Comparison of ENCODE assay signal across 28 cellular contexts in the genomic region with DNA sequence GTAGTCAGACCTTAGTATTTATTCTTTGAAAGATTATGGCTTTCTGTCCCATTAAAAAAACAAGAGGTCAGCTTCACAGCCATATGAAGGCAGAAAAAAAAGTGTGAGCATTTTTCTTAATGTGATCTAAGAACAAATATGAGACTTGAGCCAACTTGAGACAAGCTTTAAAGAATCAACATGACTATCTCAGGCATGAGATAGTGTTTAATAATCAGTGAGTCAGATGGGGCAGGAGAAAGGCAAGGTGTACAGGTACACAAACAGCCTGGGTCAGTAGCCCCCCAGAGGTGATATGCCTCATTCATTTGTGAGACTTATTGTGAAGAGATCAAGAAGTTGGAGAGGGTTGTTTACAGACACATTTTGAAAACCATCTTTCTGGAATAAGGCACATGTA.
"Had no signal": no experiment of that assay in that cellular context is flagged by ENCODE, and none has a peak within 500 bp of the region (broad histone marks: within the 10 kb centered on the region; RNA-seq: fewer than 3 reads in every experiment).

No MANE protein-coding gene starts in this region.

- H3K27ac ChIP-seq: left lung, lower lobe of right lung, neural progenitor cell, neutrophil, parathyroid adenoma, right atrium auricular region, skin epidermis, stomach, thoracic aorta, tibial artery, upper lobe of right lung had no signal

- H3K4me1 Mint-ChIP-seq: immature natural killer cell; naive thymus-derived CD8-positive, alpha-beta T cell; nephron; neural progenitor cell; stimulated activated naive B cell treated with anti-CD40 and anti-IgM and Interleukin-4, amounts not matched to agents 10 μg/mL and 1 μg/mL and 100 μg/mL, for 72 hours had no signal

- H3K9ac ChIP-seq: neural progenitor cell, parathyroid adenoma had no signal

- H3K27me3 Mint-ChIP-seq: naive thymus-derived CD8-positive, alpha-beta T cell; stimulated activated naive B cell treated with anti-CD40 and anti-IgM and Interleukin-4, amounts not matched to agents 10 μg/mL and 1 μg/mL and 100 μg/mL, for 72 hours had no signal

- H3K27ac Mint-ChIP-seq: immature natural killer cell; naive thymus-derived CD8-positive, alpha-beta T cell; nephron; neural progenitor cell; stimulated activated naive B cell treated with anti-CD40 and anti-IgM and Interleukin-4, amounts not matched to agents 10 μg/mL and 1 μg/mL and 100 μg/mL, for 72 hours had no signal

- H3K36me3 ChIP-seq: neural progenitor cell, neutrophil, right atrium auricular region had no signal

- H2AFZ ChIP-seq: neural progenitor cell, parathyroid adenoma had no signal

- H3K9me3 ChIP-seq: lower lobe of right lung, neutrophil, thoracic aorta, upper lobe of right lung had no signal

- DNase-seq: hypothalamus; immature natural killer cell; kidney; left colon; left lung; lower lobe of right lung; mammary epithelial cell; mesenchymal stem cell; naive thymus-derived CD8-positive, alpha-beta T cell; occipital lobe; stimulated activated CD4-positive, alpha-beta T cell treated with anti-CD3 and anti-CD28 coated beads, Interleukin-12 subunit alpha, Interleukin-12 subunit beta, amount 100 ng/mL, for 4 hours; stimulated activated CD4-positive, alpha-beta T cell treated with anti-CD3 and anti-CD28 coated beads, Interleukin-15, amount 100 ng/mL, for 24 hours; stimulated activated CD4-positive, alpha-beta T cell treated with anti-CD3 and anti-CD28 coated beads, Interleukin-2, amount 100 ng/mL, for 24 hours; stimulated activated CD4-positive, alpha-beta T cell treated with anti-CD3 and anti-CD28 coated beads, Interleukin-4, amount 100 ng/mL, for 1 hour; stimulated activated naive B cell treated with anti-CD40 and anti-IgM and Interleukin-4, amounts not matched to agents 10 μg/mL and 1 μg/mL and 100 μg/mL, for 72 hours; stimulated activated naive CD8-positive, alpha-beta T cell treated with anti-CD3 and anti-CD28 coated beads, Interleukin-15, Interleukin-2, amounts not matched to agents 100 U/mL and 50 U/mL, for 24 hours; stomach; tibial artery; trophoblast cell; upper lobe of right lung had no signal

- H3K27me3 ChIP-seq: left lung, neural progenitor cell, neutrophil, right atrium auricular region, stomach, tibial artery, upper lobe of right lung had no signal

- H3K4me3 ChIP-seq: left lung, lower lobe of right lung, neural progenitor cell, right atrium auricular region, skin epidermis, stomach, thoracic aorta, tibial artery, upper lobe of right lung had no signal

- H3K79me2 ChIP-seq: parathyroid adenoma had no signal

- H3K4me1 ChIP-seq: left lung, lower lobe of right lung, neural progenitor cell, parathyroid adenoma, right atrium auricular region, stomach, tibial artery, upper lobe of right lung had no signal

- ATAC-seq: left colon; left lung; lower lobe of right lung; naive thymus-derived CD8-positive, alpha-beta T cell; sciatic nerve; stimulated activated naive B cell treated with anti-CD40 and anti-IgM and Interleukin-4, amounts not matched to agents 10 μg/mL and 1 μg/mL and 100 μg/mL, for 72 hours; stimulated activated naive CD8-positive, alpha-beta T cell treated with anti-CD3 and anti-CD28 coated beads, Interleukin-15, Interleukin-2, amounts not matched to agents 100 U/mL and 50 U/mL, for 24 hours; upper lobe of right lung had no signal

- H3K4me2 ChIP-seq: neural progenitor cell had no signal

- H3K4me3 Mint-ChIP-seq: immature natural killer cell; nephron; neural progenitor cell; stimulated activated naive B cell treated with anti-CD40 and anti-IgM and Interleukin-4, amounts not matched to agents 10 μg/mL and 1 μg/mL and 100 μg/mL, for 72 hours had no signal
